16 cellular contexts compared by ENCODE assay signal in genomic region chr11:61691378-61692156, GRCh38. TPM values are rescaled to one million over a fixed set of nuclear protein-coding genes. Genes with fewer than 3 reads are reported as not detected.
A peak's percentile ranks its signal among the peaks of the same experiment; 100 is the strongest.
DNase-seq lines count a peak whose midpoint lies in the region; ATAC-seq and TF ChIP-seq lines count a peak whose summit lies in the region.
"Had no signal": no experiment of that assay in that cellular context is flagged by ENCODE, and none has a peak within 500 bp of the region (broad histone marks: within the 10 kb centered on the region; RNA-seq: fewer than 3 reads in every experiment).

No MANE protein-coding gene starts in this region.

- no peak overlapping the region for H3K27ac ChIP-seq in IMR-90 (ENCODE audit: insufficient read depth, low read length)
- H3K27ac ChIP-seq in mesendoderm (ENCODE audit: low read depth, low read length), result no peak overlapping the region
- H3K27ac ChIP-seq in OCI-LY7 (ENCODE audit: low read depth, low read length, poor library complexity, severe bottlenecking), result no peak overlapping the region
- H3K27ac ChIP-seq: heart left ventricle, vagina had no signal

- H2BK20ac ChIP-seq in IMR-90 (ENCODE audit: low read depth, low read length), result no peak overlapping the region

- H3K36me3 ChIP-seq in IMR-90 (ENCODE audit: control insufficient read depth, insufficient read depth, low read length) (no peaks in the 10 kb centered on the region), mesendoderm (ENCODE audit: control insufficient read depth, insufficient read depth, low read length) (no peaks in the 10 kb centered on the region), OCI-LY7 (ENCODE audit: insufficient read depth, low read length) (no peaks in the 10 kb centered on the region)
- H3K36me3 ChIP-seq: heart left ventricle, vagina had no signal

- H2BK120ac ChIP-seq in IMR-90 (ENCODE audit: low read depth, low read length) (no peak overlapping the region), mesendoderm (ENCODE audit: low read depth, low read length) (no peak overlapping the region)

- peaks cover 22% of the 10 kb centered on the region for H3K27me3 ChIP-seq in IMR-90 (ENCODE audit: control insufficient read depth, insufficient read depth, low read length)
- H3K27me3 ChIP-seq in mesendoderm (ENCODE audit: insufficient read depth, low read length, poor library complexity), result no peaks in the 10 kb centered on the region
- H3K27me3 ChIP-seq: heart left ventricle, vagina had no signal

- no peak overlapping the region for H3K9ac ChIP-seq in IMR-90 (ENCODE audit: low read depth, low read length)
- H3K9ac ChIP-seq in mesendoderm (ENCODE audit: low read length), result no peak overlapping the region

- peaks cover 7% of the 10 kb centered on the region for H3K4me1 ChIP-seq in IMR-90 (ENCODE audit: control insufficient read depth, insufficient read depth, low read length)
- H3K4me1 ChIP-seq in mesendoderm (ENCODE audit: control insufficient read depth, low read depth, low read length), result peaks cover 12% of the 10 kb centered on the region
- no peaks in the 10 kb centered on the region for H3K4me1 ChIP-seq in OCI-LY7 (ENCODE audit: insufficient read depth, low read length, poor library complexity, severe bottlenecking)

- intact Hi-C loops in IMR-90 (cut with micrococcal nuclease), result no loop called here
- intact Hi-C loops in OCI-LY7 (cut with micrococcal nuclease; ENCODE audit: unreplicated experiment), result no loop called here

- H3K4me2 ChIP-seq in IMR-90 (ENCODE audit: low read depth, low read length), result no peak overlapping the region
- H3K4me2 ChIP-seq in mesendoderm (ENCODE audit: low read length), result no peak overlapping the region
- no peak overlapping the region for H3K4me2 ChIP-seq in OCI-LY7 (ENCODE audit: low read length)

- H3K4ac ChIP-seq in IMR-90 (ENCODE audit: low read depth, low read length) (no peak overlapping the region), mesendoderm (ENCODE audit: low read depth, low read length) (no peak overlapping the region)

- H3K56ac ChIP-seq in IMR-90 (ENCODE audit: extremely low read depth, insufficient read depth, low read length), result no peak overlapping the region
- no peak overlapping the region for H3K56ac ChIP-seq in mesendoderm (ENCODE audit: low read length)

- TF ChIP-seq CTCF in IMR-90 (conservative IDR thresholded peaks at IDR 0.05; ENCODE audit: low read depth, low read length), result no peak
- no peak for TF ChIP-seq CTCF in OCI-LY7 (conservative IDR thresholded peaks at IDR 0.05; ENCODE audit: low read length)

- H3K79me2 ChIP-seq in mesendoderm (ENCODE audit: control insufficient read depth, insufficient read depth, low read length), result no peaks in the 10 kb centered on the region
- H3K79me2 ChIP-seq in OCI-LY7 (ENCODE audit: insufficient read depth, low read depth, low read length), result no peaks in the 10 kb centered on the region

- no peak overlapping the region for H3K23ac ChIP-seq in IMR-90 (ENCODE audit: low read depth, low read length)
- no peak overlapping the region for H3K23ac ChIP-seq in mesendoderm (ENCODE audit: low read length)

- BruUV-seq in IMR-90 (replicated peaks; lab: Mats Ljungman, UMichigan) (no TSS peak), OCI-LY7 (replicated peaks; lab: Mats Ljungman, UMichigan) (no TSS peak)

- CTCF ChIA-PET in IMR-90 (lab: Yijun Ruan, JAX), result interaction anchor here (0.7 to 0.8 kb wide), 2 partner anchors 10 to 12 kb away, joined by 3 read pairs; no protein-coding TSS in a partner anchor
- CTCF ChIA-PET in OCI-LY7 (lab: Charles Lee; ENCODE audit: unreplicated experiment), result no interaction called here

- H4K8ac ChIP-seq in IMR-90 (ENCODE audit: low read depth in 2 of 2, low read length in 2 of 2) (no peak overlapping the region), mesendoderm (ENCODE audit: low read depth, low read length) (no peak overlapping the region)

- H2AK9ac ChIP-seq in IMR-90 (replicated peaks; ENCODE audit: low read depth, low read length, poor library complexity), result peak overlapping the region; percentile 19

- POLR2A ChIA-PET in IMR-90 (lab: Charles Lee; ENCODE audit: unreplicated experiment), result no interaction called here
- POLR2A ChIA-PET in OCI-LY7 (lab: Charles Lee), result no interaction called here

- H3K18ac ChIP-seq in IMR-90 (ENCODE audit: low read depth, low read length) (no peak overlapping the region), mesendoderm (ENCODE audit: low read length) (no peak overlapping the region)

- no peak overlapping the region for H2BK5ac ChIP-seq in IMR-90 (ENCODE audit: low read depth, low read length, poor library complexity, severe bottlenecking)
- H2BK5ac ChIP-seq in mesendoderm (ENCODE audit: low read length), result no peak overlapping the region

- no peak overlapping the region for H3K14ac ChIP-seq in IMR-90 (replicated peaks; ENCODE audit: low read depth, low read length)

- no peak overlapping the region for H2BK15ac ChIP-seq in IMR-90 (ENCODE audit: low read depth, low read length)
- no peak overlapping the region for H2BK15ac ChIP-seq in mesendoderm (replicated peaks; ENCODE audit: low read depth)

- H4K91ac ChIP-seq in IMR-90 (ENCODE audit: insufficient read depth, low read depth, low read length), result no peak overlapping the region

- H4K20me1 ChIP-seq in IMR-90 (ENCODE audit: insufficient read depth, low read length) (no peaks in the 10 kb centered on the region), OCI-LY7 (ENCODE audit: insufficient read depth, low read length) (no peaks in the 10 kb centered on the region)

- no peak overlapping the region for H2AFZ ChIP-seq in IMR-90 (replicated peaks; ENCODE audit: low read length, poor library complexity)
- no peak overlapping the region for H2AFZ ChIP-seq in OCI-LY7 (ENCODE audit: low read length)

- ATAC-seq in IMR-90 (ENCODE audit: low read depth), result no peak
- no peak for ATAC-seq in HG03039 (IDR thresholded peaks at IDR 0.05; ENCODE audit: unreplicated experiment)
- no peak for ATAC-seq in HG02798 (IDR thresholded peaks at IDR 0.05; ENCODE audit: poor library complexity, unreplicated experiment)
- ATAC-seq: activated CD8-positive, alpha-beta T cell treated with anti-CD3 and anti-CD28 coated beads for 36 hours; heart left ventricle; HepG2; naive thymus-derived CD8-positive, alpha-beta T cell had no signal

- dilution Hi-C loops in IMR-90 (cut with HindIII; ENCODE audit: low sequenced_read_pairs, unreplicated experiment), result no loop called here

- TF ChIP-seq RAD21 in IMR-90 (IDR thresholded peaks at IDR 0.05; ENCODE audit: low read length), result no peak

- H4K5ac ChIP-seq in IMR-90 (ENCODE audit: low read depth, low read length), result no peak overlapping the region
- H4K5ac ChIP-seq in mesendoderm (ENCODE audit: low read length), result no peak overlapping the region

- DNase-seq in DMS79 (lab: John Stamatoyannopoulos, UW) (peak; percentile 89), IMR-90 (no peak), NCI-H69 (lab: John Stamatoyannopoulos, UW) (peak; percentile 99), mesendoderm (peak; percentile 47), OCI-LY7 (ENCODE audit: low spot score) (no peak)
- DNase-seq: activated B cell treated with CpG ODN at 0.5 μM for 24 hours; activated CD8-positive, alpha-beta T cell treated with anti-CD3 and anti-CD28 coated beads for 36 hours; activated T-cell treated with anti-CD3 and anti-CD28 coated beads, Interleukin-2, amount 50 U/mL, for 48 hours; heart left ventricle; naive thymus-derived CD8-positive, alpha-beta T cell; stimulated activated CD4-positive, alpha-beta T cell treated with anti-CD3 and anti-CD28 coated beads, Interleukin-4, amount 100 ng/mL, for 24 hours had no signal

- H3K9me3 ChIP-seq in IMR-90 (ENCODE audit: control insufficient read depth, insufficient read depth, low read length), result no peaks in the 10 kb centered on the region
- no peaks in the 10 kb centered on the region for H3K9me3 ChIP-seq in OCI-LY7 (ENCODE audit: low read length)
- H3K9me3 ChIP-seq: heart left ventricle, vagina had no signal

- H3K79me1 ChIP-seq in IMR-90 (ENCODE audit: low read depth in 1 of 2, low read length in 2 of 2), result no peaks in the 10 kb centered on the region
- H3K79me1 ChIP-seq in mesendoderm (ENCODE audit: low read length), result no peaks in the 10 kb centered on the region

- no peak overlapping the region for H3K4me3 ChIP-seq in IMR-90 (ENCODE audit: insufficient read depth, low read depth, low read length)
- no peak overlapping the region for H3K4me3 ChIP-seq in mesendoderm (ENCODE audit: low read length)
- no peak overlapping the region for H3K4me3 ChIP-seq in OCI-LY7 (ENCODE audit: low read depth, low read length, poor library complexity, severe bottlenecking)
- H3K4me3 ChIP-seq: heart left ventricle, vagina had no signal

- no peak for TF ChIP-seq POLR2A in IMR-90 (IDR thresholded peaks at IDR 0.05; ENCODE audit: low read depth, low read length)

- H2AK5ac ChIP-seq in IMR-90 (ENCODE audit: low read depth, low read length), result no peak overlapping the region
- no peak overlapping the region for H2AK5ac ChIP-seq in mesendoderm (ENCODE audit: low read length)

- no peaks in the 10 kb centered on the region for H3K9me1 ChIP-seq in IMR-90 (ENCODE audit: insufficient read depth, low read length)

- no peaks in the 10 kb centered on the region for H3K9me2 ChIP-seq in OCI-LY7 (ENCODE audit: insufficient read depth, low read length)

- WGBS in IMR-90 (ENCODE audit: extremely low coverage in 2 of 2, insufficient read length in 1 of 2), 2 experiments, result 65% methylated on average over 4 of the region's 12 CpGs; no CpG with 5 or more reads in 1 of the 2 experiments
- WGBS in mesendoderm (ENCODE audit: extremely low coverage, insufficient coverage, low lambda C conversion rate), result no CpG with 5 or more reads among the region's 12 CpGs

- in situ Hi-C loops in IMR-90 (cut with MboI; ENCODE audit: low sequenced_read_pairs), result no loop called here

TF ChIP-seq in IMR-90, 13 proteins besides CTCF, POLR2A, EP300 and RAD21 (continues in another document):
- TF ChIP-seq SMC3 (IDR thresholded peaks at IDR 0.05; ENCODE audit: low read depth, low read length) (no peak), RFX5 (IDR thresholded peaks at IDR 0.05; ENCODE audit: low read depth, low read length) (no peak), FOS (IDR thresholded peaks at IDR 0.05; ENCODE audit: low read depth, low read length) (no peak), CHD1 (IDR thresholded peaks at IDR 0.05; ENCODE audit: low read depth, low read length) (no peak)
- TF ChIP-seq, protein P1, sequence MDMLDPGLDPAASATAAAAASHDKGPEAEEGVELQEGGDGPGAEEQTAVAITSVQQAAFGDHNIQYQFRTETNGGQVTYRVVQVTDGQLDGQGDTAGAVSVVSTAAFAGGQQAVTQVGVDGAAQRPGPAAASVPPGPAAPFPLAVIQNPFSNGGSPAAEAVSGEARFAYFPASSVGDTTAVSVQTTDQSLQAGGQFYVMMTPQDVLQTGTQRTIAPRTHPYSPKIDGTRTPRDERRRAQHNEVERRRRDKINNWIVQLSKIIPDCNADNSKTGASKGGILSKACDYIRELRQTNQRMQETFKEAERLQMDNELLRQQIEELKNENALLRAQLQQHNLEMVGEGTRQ (IDR thresholded peaks at IDR 0.05; ENCODE audit: low read depth, low read length), result no peak

RNA-seq across cellular contexts. Expression of gene DAGLA, which starts 11.4 kb away (rescaled TPM):
- total RNA-seq in IMR-90 (2012; rRNA removed) (0.83 and 0.90 TPM in 2 replicates), OCI-LY7 (2022) (not detected in 2 replicates)
- polyA plus RNA-seq in IMR-90 (2012; rRNA removed), result 3.8 and 4.6 TPM in 2 replicates
- 2.1 and 4.0 TPM in 2 replicates for polyA plus RNA-seq in IMR-90 (2012; cell fraction: cytosol; rRNA removed)
- polyA plus RNA-seq in IMR-90 (2012; cell fraction: nucleus; rRNA removed; ENCODE audit: low replicate concordance), result 5.5 and 17.2 TPM in 2 replicates
- 4.2 TPM for polyA plus RNA-seq in mesendoderm (2013, experiment 1 of 2)
- 4.4 TPM for polyA plus RNA-seq in mesendoderm (2013, experiment 2 of 2)
- total RNA-seq in OCI-LY7 (2014; rRNA removed; shearing (Covaris generic)), result not detected in 2 replicates
- total RNA-seq: activated B cell treated with CpG ODN at 0.5 μM for 24 hours, B cell had no signal
- polyA plus RNA-seq: naive thymus-derived CD8-positive, alpha-beta T cell had no signal

Comparison
In these comparisons a context has a peak if more than half of its experiments do, and no peak if none do; other contexts are left out.
1. DNase-seq: peak in DMS79 (single experiment), NCI-H69 (single experiment) and mesendoderm (single experiment); none in IMR-90 (single experiment) and OCI-LY7 (single experiment).